23 cellular contexts compared by ENCODE assay signal in the genomic region with DNA sequence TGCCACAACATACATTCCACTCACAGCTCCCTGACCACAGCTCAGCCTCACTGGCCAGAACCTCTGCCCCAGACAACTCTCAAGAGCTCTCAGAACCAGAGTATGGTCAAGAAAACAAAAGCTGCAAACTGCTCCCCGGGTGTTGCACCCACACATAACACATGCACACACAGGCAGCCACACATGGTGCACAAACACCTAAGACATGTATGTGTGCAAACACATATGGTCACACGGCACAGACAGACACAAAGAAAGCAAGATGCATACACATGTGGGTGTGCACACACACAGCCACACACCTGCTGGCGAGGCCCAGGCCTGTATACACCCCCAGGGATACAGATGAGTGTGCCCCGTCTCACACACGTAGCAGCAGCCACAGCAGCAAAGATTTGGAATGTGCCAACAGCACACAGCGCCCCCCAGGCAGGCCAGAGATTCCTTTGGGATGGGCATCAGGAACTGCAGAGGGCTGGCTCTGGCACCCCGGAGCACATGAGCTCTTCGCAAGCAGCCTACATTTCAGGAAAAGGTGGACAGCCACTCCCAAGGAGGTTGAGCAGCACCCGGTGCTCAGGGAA. TPM values are rescaled to one million over a fixed set of nuclear protein-coding genes. Genes with fewer than 3 reads are reported as not detected.
DNase-seq lines count a peak whose midpoint lies in the region; ATAC-seq and TF ChIP-seq lines count a peak whose summit lies in the region.
"Had no signal": no experiment of that assay in that cellular context is flagged by ENCODE, and none has a peak within 500 bp of the region (broad histone marks: within the 10 kb centered on the region; RNA-seq: fewer than 3 reads in every experiment).

No MANE protein-coding gene starts in this region.

- H3K9me1 ChIP-seq in IMR-90 (ENCODE audit: insufficient read depth, low read length): no peaks in the 10 kb centered on the region

- H3K27ac ChIP-seq in IMR-90 (ENCODE audit: insufficient read depth, low read length) (no peak overlapping the region), right lobe of liver (peak overlapping the region in 2 of 3 donors; percentile 97), subcutaneous abdominal adipose tissue (ENCODE audit: low read depth, low read length) (peak overlapping the region; percentile 93), foreskin keratinocyte (no peak overlapping the region)
- H3K27ac ChIP-seq: neutrophil had no signal

- dilution Hi-C loops in IMR-90 (cut with HindIII; ENCODE audit: low sequenced_read_pairs, unreplicated experiment): no loop called here

- in situ Hi-C loops in IMR-90 (cut with MboI; ENCODE audit: low sequenced_read_pairs) (no loop called here), KBM-7 (cut with MboI; ENCODE audit: low pct_unique_long_range_greater_than_20kb, low sequenced_read_pairs) (no loop called here)

- no peak overlapping the region for H3K4me3 ChIP-seq in IMR-90 (ENCODE audit: insufficient read depth, low read depth, low read length)
- H3K4me3 ChIP-seq in adipocyte (ENCODE audit: low read length): no peak overlapping the region
- peak overlapping the region; percentile 32 to 78 (median 73) for H3K4me3 ChIP-seq in right lobe of liver
- no peak overlapping the region for H3K4me3 ChIP-seq in subcutaneous abdominal adipose tissue (ENCODE audit: low read depth in 1 of 5, low read length in 5 of 5)
- H3K4me3 ChIP-seq: gastroesophageal sphincter had no signal

- no peak overlapping the region for H2AK5ac ChIP-seq in IMR-90 (ENCODE audit: low read depth, low read length)

- H3K23ac ChIP-seq in IMR-90 (ENCODE audit: low read depth, low read length): no peak overlapping the region

- no peak overlapping the region for H2AFZ ChIP-seq in IMR-90 (replicated peaks; ENCODE audit: low read length, poor library complexity)

- no peak overlapping the region for H3K4ac ChIP-seq in IMR-90 (ENCODE audit: low read depth, low read length)

- no peak overlapping the region for H2BK15ac ChIP-seq in IMR-90 (ENCODE audit: low read depth, low read length)

- H3K27me3 ChIP-seq in IMR-90 (ENCODE audit: control insufficient read depth, insufficient read depth, low read length) (peaks cover 3% of the 10 kb centered on the region; the same call in 1 of the 2 replicates), adipocyte (replicated peaks; ENCODE audit: control insufficient read depth, insufficient read depth, low read length) (no peaks in the 10 kb centered on the region), right lobe of liver (no peaks in the 10 kb centered on the region), subcutaneous abdominal adipose tissue (ENCODE audit: control insufficient read depth in 5 of 5, insufficient read depth in 4 of 5, low read length in 5 of 5) (no peaks in the 10 kb centered on the region), foreskin keratinocyte (peaks cover 13% of the 10 kb centered on the region)
- H3K27me3 ChIP-seq: gastroesophageal sphincter had no signal

- no peak overlapping the region for H3K18ac ChIP-seq in IMR-90 (ENCODE audit: low read depth, low read length)

- CTCF ChIA-PET in IMR-90 (lab: Yijun Ruan, JAX): no interaction called here

- H3K56ac ChIP-seq in IMR-90 (ENCODE audit: extremely low read depth, insufficient read depth, low read length): no peak overlapping the region

- H3K4me2 ChIP-seq in IMR-90 (ENCODE audit: low read depth, low read length): no peak overlapping the region

- POLR2A ChIA-PET in IMR-90 (lab: Charles Lee; ENCODE audit: unreplicated experiment): no interaction called here

- H2BK5ac ChIP-seq in IMR-90 (ENCODE audit: low read depth, low read length, poor library complexity, severe bottlenecking): no peak overlapping the region

- DNase-seq in IMR-90: no peak
- no peak for DNase-seq in adipocyte (ENCODE audit: low read depth)
- DNase-seq in right lobe of liver: peak; percentile 16 to 49 (median 46)
- no peak for DNase-seq in foreskin keratinocyte
- no peak for DNase-seq in KBM-7
- DNase-seq in NCI-H526 treated with DMSO at 0.1 percent for 48 hours (lab: John Stamatoyannopoulos, UW): no peak
- no peak for DNase-seq in GOT3 (lab: John Stamatoyannopoulos, UW)
- DNase-seq: CD4-positive, CD25-positive, alpha-beta regulatory T cell; erythroblast; H7; NCI-H1436 treated with DMSO at 0.1 percent for 48 hours; NCI-H2171 treated with DMSO at 0.1 percent for 48 hours; OCI-M1; stimulated activated naive CD4-positive, alpha-beta T cell treated with Interleukin-2 at 50 U/mL for 16 hours had no signal

- no peak overlapping the region for H3K9ac ChIP-seq in IMR-90 (ENCODE audit: low read depth, low read length)
- H3K9ac ChIP-seq in adipocyte (ENCODE audit: low read length): peak overlapping the region; percentile 30
- H3K9ac ChIP-seq in subcutaneous abdominal adipose tissue (ENCODE audit: low read length in 5 of 5): peak overlapping the region in 1 of 5 donors; percentile 20

- no TSS peak for BruUV-seq in IMR-90 (replicated peaks; lab: Mats Ljungman, UMichigan)

- no peaks in the 10 kb centered on the region; the same call in 1 of the 2 replicates for H3K4me1 ChIP-seq in IMR-90 (ENCODE audit: control insufficient read depth, insufficient read depth, low read length)
- peaks cover 93% of the 10 kb centered on the region for H3K4me1 ChIP-seq in adipocyte (ENCODE audit: control insufficient read depth, insufficient read depth, low read length)
- H3K4me1 ChIP-seq in right lobe of liver: peaks cover 0 to 60% (median 21%) of the 10 kb centered on the region in 4 donors
- H3K4me1 ChIP-seq in subcutaneous abdominal adipose tissue (ENCODE audit: control insufficient read depth in 5 of 5, insufficient read depth in 5 of 5, low read length in 5 of 5): peaks cover 11 to 98% (median 80%) of the 10 kb centered on the region in 5 donors
- no peaks in the 10 kb centered on the region for H3K4me1 ChIP-seq in foreskin keratinocyte

- peaks cover 1% of the 10 kb centered on the region; the same call in 1 of the 2 replicates for H3K36me3 ChIP-seq in IMR-90 (ENCODE audit: control insufficient read depth, insufficient read depth, low read length)
- H3K36me3 ChIP-seq in adipocyte (ENCODE audit: control insufficient read depth, insufficient read depth, low read length, severe bottlenecking): peaks cover 70% of the 10 kb centered on the region
- H3K36me3 ChIP-seq in right lobe of liver: peaks cover 0 to 48% (median 21%) of the 10 kb centered on the region in 4 donors
- H3K36me3 ChIP-seq in subcutaneous abdominal adipose tissue (ENCODE audit: control insufficient read depth in 5 of 5, insufficient read depth in 5 of 5, low read length in 5 of 5): peaks cover 0 to 34% (median 20%) of the 10 kb centered on the region in 5 donors
- H3K36me3 ChIP-seq: neutrophil had no signal

- H2AK9ac ChIP-seq in IMR-90 (replicated peaks; ENCODE audit: low read depth, low read length, poor library complexity): peak overlapping the region; percentile 48

- H4K5ac ChIP-seq in IMR-90 (ENCODE audit: low read depth, low read length): no peak overlapping the region

- no peaks in the 10 kb centered on the region; the same call in 1 of the 2 replicates for H4K20me1 ChIP-seq in IMR-90 (ENCODE audit: insufficient read depth, low read length)

- H3K9me3 ChIP-seq in IMR-90 (ENCODE audit: control insufficient read depth, insufficient read depth, low read length) (no peaks in the 10 kb centered on the region), adipocyte (ENCODE audit: control insufficient read depth, low read length) (no peaks in the 10 kb centered on the region), right lobe of liver (no peaks in the 10 kb centered on the region), subcutaneous abdominal adipose tissue (ENCODE audit: control insufficient read depth in 5 of 5, low read length in 5 of 5) (no peaks in the 10 kb centered on the region)
- H3K9me3 ChIP-seq: gastroesophageal sphincter, neutrophil had no signal

- 69% methylated on average over 5 of the region's 9 CpGs; no CpG with 5 or more reads in 1 of the 2 experiments for WGBS in IMR-90 (ENCODE audit: extremely low coverage in 2 of 2, insufficient read length in 1 of 2), 2 experiments
- 13% methylated on average over 4 of the region's 9 CpGs for WGBS in right lobe of liver (ENCODE audit: insufficient coverage, low coverage, low lambda C conversion rate, missing lambda C conversion rate)

- no peak for ATAC-seq in IMR-90 (ENCODE audit: low read depth)
- no peak for ATAC-seq in right lobe of liver
- ATAC-seq in foreskin keratinocyte: no peak
- ATAC-seq: gastroesophageal sphincter, left colon had no signal

- TF ChIP-seq CTCF in IMR-90 (conservative IDR thresholded peaks at IDR 0.05; ENCODE audit: low read depth, low read length): no peak
- no peak for TF ChIP-seq CTCF in right lobe of liver (IDR thresholded peaks at IDR 0.05)
- no peak for TF ChIP-seq CTCF in foreskin keratinocyte (conservative IDR thresholded peaks at IDR 0.05)

- no peak for TF ChIP-seq RAD21 in IMR-90 (IDR thresholded peaks at IDR 0.05; ENCODE audit: low read length)

- intact Hi-C loops in IMR-90 (cut with micrococcal nuclease): no loop called here
- intact Hi-C loops in right lobe of liver (cut with DNase I): loop anchor here in 1 of 2 donors (5.0 kb wide), 1 partner anchor 88 kb away; no protein-coding TSS in a partner anchor

- H3K79me1 ChIP-seq in IMR-90 (ENCODE audit: low read depth in 1 of 2, low read length in 2 of 2): no peaks in the 10 kb centered on the region

- no peak overlapping the region for H2BK20ac ChIP-seq in IMR-90 (ENCODE audit: low read depth, low read length)

- no peak overlapping the region for H4K91ac ChIP-seq in IMR-90 (ENCODE audit: insufficient read depth, low read depth, low read length)

- H2BK120ac ChIP-seq in IMR-90 (ENCODE audit: low read depth, low read length): no peak overlapping the region

- TF ChIP-seq POLR2A in IMR-90 (IDR thresholded peaks at IDR 0.05; ENCODE audit: low read depth, low read length): no peak
- TF ChIP-seq POLR2A in right lobe of liver (IDR thresholded peaks at IDR 0.05): no peak

- no peak overlapping the region for H3K14ac ChIP-seq in IMR-90 (replicated peaks; ENCODE audit: low read depth, low read length)

- H4K8ac ChIP-seq in IMR-90 (ENCODE audit: low read depth in 2 of 2, low read length in 2 of 2): no peak overlapping the region

TF ChIP-seq in IMR-90, 13 proteins besides CTCF, POLR2A, EP300 and RAD21:
- no peak for TF ChIP-seq MXI1 (IDR thresholded peaks at IDR 0.05; ENCODE audit: borderline replicate concordance, low read depth, low read length)
TF ChIP-seq in IMR-90: peak in this region for 0.

RNA-seq across cellular contexts. Expression of gene KLF15, which starts 6.6 kb away (rescaled TPM):
- total RNA-seq in IMR-90 (2012; rRNA removed): under 0.01 and 0.18 TPM in 2 replicates
- polyA plus RNA-seq in IMR-90 (2012; rRNA removed): 0.14 and 0.24 TPM in 2 replicates
- 0.02 and 0.22 TPM in 2 replicates for polyA plus RNA-seq in IMR-90 (2012; cell fraction: cytosol; rRNA removed)
- polyA plus RNA-seq in IMR-90 (2012; cell fraction: nucleus; rRNA removed; ENCODE audit: low replicate concordance): 0.22 and 0.57 TPM in 2 replicates
- 100 to 1,000 TPM in 2 of 6 experiments, 10 to 100 TPM in 4; 14.4 to 112 (median 89.3) TPM for total RNA-seq in right lobe of liver
- 0.11 TPM in 1 of 2 replicates, not detected in the other for total RNA-seq in foreskin keratinocyte
- polyA plus RNA-seq in foreskin keratinocyte: 0.06 TPM in 1 of 2 replicates, not detected in the other
- total RNA-seq: CD4-positive, CD25-positive, alpha-beta regulatory T cell had no signal
- polyA plus RNA-seq: CD4-positive, CD25-positive, alpha-beta regulatory T cell had no signal

RNA-seq across cellular contexts. Expression of gene CFAP100, which starts 44.1 kb away (rescaled TPM):
- total RNA-seq in IMR-90 (2012; rRNA removed): not detected in 2 replicates
- polyA plus RNA-seq in IMR-90 (2012; rRNA removed): not detected in 2 replicates
- polyA plus RNA-seq in IMR-90 (2012; cell fraction: cytosol; rRNA removed): not detected in 2 replicates
- not detected in 2 replicates for polyA plus RNA-seq in IMR-90 (2012; cell fraction: nucleus; rRNA removed; ENCODE audit: low replicate concordance)
- total RNA-seq in right lobe of liver: not detected
- total RNA-seq in foreskin keratinocyte: not detected in 2 replicates
- polyA plus RNA-seq in foreskin keratinocyte: not detected in 2 replicates
- total RNA-seq: activated T-helper 1 cell treated with anti-CD3 and anti-CD28 coated beads, Interleukin-12 subunit alpha, Interleukin-12 subunit beta, Interleukin-2, Interleukin-4 antibody, amounts not matched to agents 30 ng/mL and 10 ng/mL and 1 ng/mL, durations not matched to agents 14 hours and 24 hours and 36 hours; bronchial epithelial cell; CD4-positive, CD25-positive, alpha-beta regulatory T cell; dermis microvascular lymphatic vessel endothelial cell; gastroesophageal sphincter; left colon; SK-MEL-5 had no signal
- polyA plus RNA-seq: adipose tissue; CD4-positive, CD25-positive, alpha-beta regulatory T cell had no signal

Comparison
In these comparisons a context has a peak if more than half of its experiments do, and no peak if none do; other contexts are left out.
1. DNase-seq: peak in right lobe of liver (3 of 3); none in IMR-90 (single experiment), adipocyte (single experiment), foreskin keratinocyte (0 of 2), KBM-7 (single experiment), NCI-H526 treated with DMSO at 0.1 percent for 48 hours (single experiment) and GOT3 (single experiment).
2. H3K27ac ChIP-seq: peak in right lobe of liver (2 of 3) and subcutaneous abdominal adipose tissue (single experiment); none in IMR-90 (single experiment) and foreskin keratinocyte (single experiment).
3. H3K4me3 ChIP-seq: peak in right lobe of liver (3 of 3); none in IMR-90 (single experiment), adipocyte (single experiment) and subcutaneous abdominal adipose tissue (0 of 5).
4. RNA of gene KLF15, which starts 6.6 kb away (total RNA-seq): 14.4 to 112 TPM in right lobe of liver; under 0.01 to 0.18 TPM in IMR-90 and 0.11 TPM in foreskin keratinocyte; every median in the first group is over 10 times any median in the second.